ENCODE assay signal across 19 cellular contexts in genomic region chr22:46473021-46473779, GRCh38.
DNase-seq lines count a peak whose midpoint lies in the region; ATAC-seq, FAIRE-seq and TF ChIP-seq lines count a peak whose summit lies in the region.
"Had no signal": no experiment of that assay in that cellular context is flagged by ENCODE, and none has a peak within 500 bp of the region (broad histone marks: within the 10 kb centered on the region; RNA-seq: fewer than 3 reads in every experiment).

No MANE protein-coding gene starts in this region.

- H3K36me3 Mint-ChIP-seq in CD8-positive, alpha-beta memory T cell, result peaks cover 0 to 4% (median 0%) of the 10 kb centered on the region in 3 donors
- no peaks in the 10 kb centered on the region for H3K36me3 Mint-ChIP-seq in activated CD8-positive, alpha-beta memory T cell treated with anti-CD3 and anti-CD28 coated beads, Interleukin-2, amount 10 ng/mL, durations not matched to agents 7 days and 5 days

- no peak overlapping the region for H2BK5ac ChIP-seq in trophoblast cell (ENCODE audit: low read depth, low read length, poor library complexity)

- H3K9me3 ChIP-seq in kidney (ENCODE audit: control insufficient read depth in 1 of 2, low read length in 2 of 2) (no peaks in the 10 kb centered on the region), trophoblast cell (ENCODE audit: insufficient read depth, low read depth, low read length) (no peaks in the 10 kb centered on the region)
- H3K9me3 ChIP-seq in CD8-positive, alpha-beta memory T cell (ENCODE audit: low read length), result no peaks in the 10 kb centered on the region
- H3K9me3 ChIP-seq: A549, HAP-1 had no signal

- H3K4me1 ChIP-seq in kidney (ENCODE audit: control insufficient read depth in 1 of 2, insufficient read depth in 1 of 2, low read depth in 1 of 2, low read length in 2 of 2), result peaks cover 0 to 5% of the 10 kb centered on the region in 2 donors
- H3K4me1 ChIP-seq in trophoblast cell (ENCODE audit: control insufficient read depth in 1 of 2, insufficient read depth in 2 of 2, low read length in 2 of 2), result peaks cover 25 to 26% of the 10 kb centered on the region in 2 experiments
- no peaks in the 10 kb centered on the region for H3K4me1 ChIP-seq in CD8-positive, alpha-beta memory T cell (ENCODE audit: insufficient read depth, low read length)
- H3K4me1 ChIP-seq: HAP-1 had no signal

- no peak for FAIRE-seq in kidney (lab: Jason Lieb, UNC)
- FAIRE-seq: A549, K562 had no signal

- no peak overlapping the region for H3K4me3 Mint-ChIP-seq in CD8-positive, alpha-beta memory T cell
- H3K4me3 Mint-ChIP-seq in activated CD8-positive, alpha-beta memory T cell treated with anti-CD3 and anti-CD28 coated beads, Interleukin-2, amount 10 ng/mL, durations not matched to agents 7 days and 5 days, result no peak overlapping the region
- H3K4me3 Mint-ChIP-seq: CD4-positive, alpha-beta T cell had no signal

- no peak overlapping the region for H3K4me3 ChIP-seq in kidney (ENCODE audit: low read length in 2 of 2)
- H3K4me3 ChIP-seq in trophoblast cell (ENCODE audit: low read depth, low read length), result no peak overlapping the region
- no peak overlapping the region for H3K4me3 ChIP-seq in CD8-positive, alpha-beta memory T cell (ENCODE audit: low read length)
- H3K4me3 ChIP-seq: A549, HAP-1, K562 had no signal

- H3K4me2 ChIP-seq in trophoblast cell (ENCODE audit: low read length), result no peak overlapping the region

- no peak overlapping the region for H4K8ac ChIP-seq in trophoblast cell (ENCODE audit: low read depth, low read length)

- peaks cover 5 to 20% of the 10 kb centered on the region in 2 donors for H3K27me3 Mint-ChIP-seq in CD8-positive, alpha-beta memory T cell
- peaks cover 11% of the 10 kb centered on the region for H3K27me3 Mint-ChIP-seq in activated CD8-positive, alpha-beta memory T cell treated with anti-CD3 and anti-CD28 coated beads, Interleukin-2, amount 10 ng/mL, durations not matched to agents 7 days and 5 days
- H3K27me3 Mint-ChIP-seq: CD4-positive, alpha-beta T cell had no signal

- no peak overlapping the region for H3K23ac ChIP-seq in trophoblast cell (ENCODE audit: low read length)

- no peaks in the 10 kb centered on the region for H3K36me3 ChIP-seq in kidney (ENCODE audit: control insufficient read depth in 1 of 2, insufficient read depth in 2 of 2, low read length in 2 of 2)
- no peaks in the 10 kb centered on the region for H3K36me3 ChIP-seq in trophoblast cell (ENCODE audit: control insufficient read depth in 1 of 2, insufficient read depth in 2 of 2, low read length in 2 of 2)
- H3K36me3 ChIP-seq in CD8-positive, alpha-beta memory T cell (ENCODE audit: insufficient read depth, low read length), result no peaks in the 10 kb centered on the region
- H3K36me3 ChIP-seq: HAP-1 had no signal

- H3K9ac ChIP-seq in kidney (ENCODE audit: low read length in 2 of 2) (no peak overlapping the region), trophoblast cell (ENCODE audit: low read length) (no peak overlapping the region)

- H3K27ac ChIP-seq in kidney (ENCODE audit: low read depth in 2 of 2, low read length in 2 of 2), result peak overlapping the region in 1 of 2 donors; percentile 11
- no peak overlapping the region for H3K27ac ChIP-seq in trophoblast cell (ENCODE audit: low read depth, low read length)
- H3K27ac ChIP-seq in CD8-positive, alpha-beta memory T cell (ENCODE audit: low read depth, low read length), result no peak overlapping the region
- H3K27ac ChIP-seq: 22Rv1, C4-2B had no signal

- DNase-seq in NCI-H146 (lab: John Stamatoyannopoulos, UW) (peak; percentile 13), NCI-H146 treated with DMSO at 0.1 percent for 48 hours (lab: John Stamatoyannopoulos, UW; ENCODE audit: unreplicated experiment) (no peak), kidney (peak; percentile 59), trophoblast cell (no peak)
- no peak for DNase-seq in CD8-positive, alpha-beta memory T cell
- DNase-seq in activated CD8-positive, alpha-beta memory T cell treated with anti-CD3 and anti-CD28 coated beads, Interleukin-2, amount 10 ng/mL, durations not matched to agents 7 days and 5 days, result no peak
- DNase-seq: AML-193; CD4-positive, alpha-beta T cell; DMS153; DMS79; GDM1; GOT3; IMR-90 had no signal

- peak overlapping the region; percentile 3 for H2BK12ac ChIP-seq in trophoblast cell (ENCODE audit: low read length)

- peak overlapping the region; percentile 20 for H4K91ac ChIP-seq in trophoblast cell (ENCODE audit: low read depth, low read length)

- H3K18ac ChIP-seq in trophoblast cell (ENCODE audit: low read length), result peak overlapping the region; percentile 12

- peaks cover 15% of the 10 kb centered on the region for H3K79me1 ChIP-seq in trophoblast cell (ENCODE audit: low read length)

- H3K79me2 ChIP-seq in trophoblast cell (ENCODE audit: control insufficient read depth, insufficient read depth, low read length, poor library complexity), result peaks cover 2% of the 10 kb centered on the region

- intact Hi-C loops in kidney (cut with DNase I), result no loop called here

- POLR2A ChIA-PET in CD8-positive, alpha-beta memory T cell (lab: Charles Lee), result no interaction called here

- no peak overlapping the region for H2AFZ ChIP-seq in trophoblast cell (ENCODE audit: insufficient read depth, low read length, poor library complexity)

- WGBS in trophoblast cell (ENCODE audit: extremely low coverage, insufficient coverage, insufficient read length), result no CpG with 5 or more reads among the region's 28 CpGs

- ATAC-seq in HG03571 (IDR thresholded peaks at IDR 0.05; ENCODE audit: unreplicated experiment), result no peak
- ATAC-seq in activated CD8-positive, alpha-beta memory T cell treated with anti-CD3 and anti-CD28 coated beads, Interleukin-2, amount 10 ng/mL, durations not matched to agents 7 days and 5 days, result no peak
- ATAC-seq: K562 had no signal

- H4K12ac ChIP-seq in trophoblast cell (ENCODE audit: low read depth, low read length), result no peak overlapping the region

- H2AK5ac ChIP-seq in trophoblast cell (ENCODE audit: low read length), result no peak overlapping the region

- peaks cover 0 to 7% (median 4%) of the 10 kb centered on the region in 5 donors for H3K9me3 Mint-ChIP-seq in CD8-positive, alpha-beta memory T cell
- no peaks in the 10 kb centered on the region for H3K9me3 Mint-ChIP-seq in activated CD8-positive, alpha-beta memory T cell treated with anti-CD3 and anti-CD28 coated beads, Interleukin-2, amount 10 ng/mL, durations not matched to agents 7 days and 5 days (ENCODE audit: low read depth)
- H3K9me3 Mint-ChIP-seq: CD4-positive, alpha-beta T cell had no signal

- H3K14ac ChIP-seq in trophoblast cell (ENCODE audit: low read length), result no peak overlapping the region

- no peak for TF ChIP-seq CTCF in kidney (IDR thresholded peaks at IDR 0.05; ENCODE audit: borderline replicate concordance, extremely low read depth, insufficient read depth)

- peaks cover 0 to 6% (median 5%) of the 10 kb centered on the region in 3 donors for H3K4me1 Mint-ChIP-seq in CD8-positive, alpha-beta memory T cell
- H3K4me1 Mint-ChIP-seq in activated CD8-positive, alpha-beta memory T cell treated with anti-CD3 and anti-CD28 coated beads, Interleukin-2, amount 10 ng/mL, durations not matched to agents 7 days and 5 days, result peaks cover 4% of the 10 kb centered on the region

- CTCF ChIA-PET in CD8-positive, alpha-beta memory T cell (lab: Charles Lee), result no interaction called here
- CTCF ChIA-PET in activated CD8-positive, alpha-beta memory T cell treated with anti-CD3 and anti-CD28 coated beads, Interleukin-2, amount 10 ng/mL, durations not matched to agents 7 days and 5 days (lab: Charles Lee), result no interaction called here

- no peak overlapping the region for H2BK120ac ChIP-seq in trophoblast cell (ENCODE audit: insufficient read depth, low read length, poor library complexity)

- H3K27me3 ChIP-seq in trophoblast cell (ENCODE audit: insufficient read depth, low read length), result no peaks in the 10 kb centered on the region
- H3K27me3 ChIP-seq in CD8-positive, alpha-beta memory T cell (ENCODE audit: insufficient read depth, low read length, poor library complexity, severe bottlenecking), result no peaks in the 10 kb centered on the region

- H3K4ac ChIP-seq in trophoblast cell (ENCODE audit: low read depth, low read length), result no peak overlapping the region

- H3K27ac Mint-ChIP-seq in CD8-positive, alpha-beta memory T cell, result no peak overlapping the region
- no peak overlapping the region for H3K27ac Mint-ChIP-seq in activated CD8-positive, alpha-beta memory T cell treated with anti-CD3 and anti-CD28 coated beads, Interleukin-2, amount 10 ng/mL, durations not matched to agents 7 days and 5 days
- H3K27ac Mint-ChIP-seq: CD4-positive, alpha-beta T cell had no signal

Comparison
In these comparisons a context has a peak if more than half of its experiments do, and no peak if none do; other contexts are left out.
1. DNase-seq: peak in NCI-H146 (single experiment) and kidney (single experiment); none in NCI-H146 treated with DMSO at 0.1 percent for 48 hours (single experiment), trophoblast cell (0 of 2), CD8-positive, alpha-beta memory T cell (0 of 5) and activated CD8-positive, alpha-beta memory T cell treated with anti-CD3 and anti-CD28 coated beads, Interleukin-2, amount 10 ng/mL, durations not matched to agents 7 days and 5 days (single experiment).